In the genomic region with DNA sequence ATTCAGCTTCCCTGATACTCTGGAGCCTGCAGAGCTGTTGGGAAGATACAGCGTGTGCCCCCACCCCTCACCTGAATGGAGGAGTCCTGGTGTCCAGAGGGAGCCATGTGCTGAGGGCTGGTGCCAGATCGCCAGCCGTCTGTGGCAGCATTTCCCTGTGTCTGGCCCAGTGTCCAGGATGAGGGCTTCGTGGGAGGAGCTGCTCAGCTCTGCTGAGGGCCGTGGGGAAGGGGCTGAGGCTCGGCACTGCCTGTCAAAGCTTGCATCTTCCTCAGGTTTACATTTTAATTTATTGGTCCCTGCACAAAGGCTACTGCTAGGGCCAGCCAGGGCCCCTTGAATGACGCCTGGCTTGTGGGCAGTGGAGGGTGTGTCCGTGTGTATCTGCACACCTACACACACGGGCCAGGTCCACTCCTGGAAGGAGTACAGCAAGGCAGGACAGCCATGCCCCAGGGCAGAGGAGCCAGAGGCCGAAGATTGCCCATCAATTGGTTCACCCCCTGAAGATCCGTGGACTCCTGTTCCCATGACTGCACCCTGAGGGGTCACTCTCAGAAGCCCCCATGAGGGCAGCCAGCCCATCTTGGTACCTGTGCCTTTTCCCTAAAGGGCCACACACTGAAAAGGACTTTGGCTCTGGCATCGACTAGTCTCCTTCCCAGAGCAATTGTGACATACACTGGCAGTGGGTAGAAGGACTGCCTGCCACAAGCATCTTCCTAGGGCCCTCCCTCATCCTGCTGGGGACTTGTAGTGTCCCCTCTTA, we compare ENCODE assay signal across 1 cellular context.
TF ChIP-seq lines count a peak whose summit lies in the region.

No MANE protein-coding gene starts in this region.

TF ChIP-seq in H1, 55 proteins besides CTCF, POLR2A, EP300 and RAD21:
- TF ChIP-seq TAF7 (optimal IDR thresholded peaks at IDR 0.05; ENCODE audit: borderline replicate concordance, low read depth, low read length) (no peak), KDM4A (IDR thresholded peaks at IDR 0.05; ENCODE audit: low read depth, low read length, severe bottlenecking) (no peak), JUN (IDR thresholded peaks at IDR 0.05; ENCODE audit: low read depth, low read length) (no peak), RFX5 (IDR thresholded peaks at IDR 0.05; ENCODE audit: borderline replicate concordance, low read depth, low read length) (no peak), CREB1 (IDR thresholded peaks at IDR 0.05) (no peak)
